In genomic region chr5:134590992-134591659, GRCh38 we compare ENCODE assay signal across 10 cellular contexts. TPM values are rescaled to one million over a fixed set of nuclear protein-coding genes. Genes with fewer than 3 reads are reported as not detected.
DNase-seq lines count a peak whose midpoint lies in the region; TF ChIP-seq lines count a peak whose summit lies in the region.
"Had no signal": no experiment of that assay in that cellular context is flagged by ENCODE, and none has a peak within 500 bp of the region (broad histone marks: within the 10 kb centered on the region; RNA-seq: fewer than 3 reads in every experiment).

No MANE protein-coding gene starts in this region.

- peak overlapping the region; percentile 12; the same call in 1 of the 2 replicates for H3K27ac ChIP-seq in 22Rv1

- TF ChIP-seq EP300 in Ishikawa (IDR thresholded peaks at IDR 0.05; ENCODE audit: borderline replicate concordance): no peak

- no peak for TF ChIP-seq CTCF in 22Rv1 (IDR thresholded peaks at IDR 0.05)

- peak; percentile 13 for DNase-seq in activated T-helper 9 cell treated with anti-CD3 and anti-CD28 coated beads, Interleukin-2, amount 50 U/mL, for 16 hours (ENCODE audit: low read depth)
- DNase-seq in mucosa of gallbladder (ENCODE audit: low spot score) (peak; percentile 78), germinal center (ENCODE audit: low spot score) (no peak), activated gamma-delta T cell (lab: John Stamatoyannopoulos, UW) (no peak), hypothalamus (lab: John Stamatoyannopoulos, UW) (no peak), NCI-H128 (lab: John Stamatoyannopoulos, UW; ENCODE audit: unreplicated experiment) (no peak)
- DNase-seq: cortex of kidney, NCI-H1930 had no signal

- no peak for TF ChIP-seq RAD21 in Ishikawa (IDR thresholded peaks at IDR 0.05; ENCODE audit: low read depth)

TF ChIP-seq in Ishikawa, 13 proteins besides CTCF, POLR2A, EP300 and RAD21:
- no peak for TF ChIP-seq NFIC (IDR thresholded peaks at IDR 0.05)
- no peak for TF ChIP-seq TCF12 (IDR thresholded peaks at IDR 0.05; ENCODE audit: low read depth)
- TF ChIP-seq CREB1 (IDR thresholded peaks at IDR 0.05; ENCODE audit: low read depth): 0 out of 2 replicates have a peak, but pooled peaks have one; percentile 37
- no peak for TF ChIP-seq CEBPB (IDR thresholded peaks at IDR 0.05)
- TF ChIP-seq FOXM1 (IDR thresholded peaks at IDR 0.05; ENCODE audit: borderline replicate concordance, low read depth): no peak
- TF ChIP-seq TEAD4 (IDR thresholded peaks at IDR 0.05): no peak
- no peak for TF ChIP-seq ZBTB7A (IDR thresholded peaks at IDR 0.05; ENCODE audit: low read depth)
- TF ChIP-seq EGR1 (IDR thresholded peaks at IDR 0.05): no peak
TF ChIP-seq in Ishikawa: peak in this region for 1.

RNA-seq across cellular contexts. Expression of gene SAR1B, which starts 41.5 kb away (rescaled TPM):
- 102 TPM for total RNA-seq in mucosa of gallbladder

RNA-seq across cellular contexts. Expression of gene SEC24A, which starts 57.5 kb away (rescaled TPM):
- total RNA-seq in mucosa of gallbladder: 27.7 TPM

Comparison
In these comparisons a context has a peak if more than half of its experiments do, and no peak if none do; other contexts are left out.
1. DNase-seq: peak in activated T-helper 9 cell treated with anti-CD3 and anti-CD28 coated beads, Interleukin-2, amount 50 U/mL, for 16 hours (single experiment) and mucosa of gallbladder (single experiment); none in germinal center (single experiment), activated gamma-delta T cell (single experiment), hypothalamus (0 of 51) and NCI-H128 (single experiment).